Comparison of ENCODE assay signal across 17 cellular contexts in genomic region chr18:23857756-23858155, GRCh38.
A peak's percentile ranks its signal among the peaks of the same experiment; 100 is the strongest.
DNase-seq lines count a peak whose midpoint lies in the region; ATAC-seq, FAIRE-seq and TF ChIP-seq lines count a peak whose summit lies in the region.
"Had no signal": no experiment of that assay in that cellular context is flagged by ENCODE, and none has a peak within 500 bp of the region (broad histone marks: within the 10 kb centered on the region; RNA-seq: fewer than 3 reads in every experiment).

No MANE protein-coding gene starts in this region.

- H3K79me2 ChIP-seq in PC-3 (ENCODE audit: low read length), result no peaks in the 10 kb centered on the region; the same call in 1 of the 2 replicates
- no peaks in the 10 kb centered on the region for H3K79me2 ChIP-seq in endothelial cell of umbilical vein (ENCODE audit: control insufficient read depth, insufficient read depth, low read length)

- peaks cover 11% of the 10 kb centered on the region for H3F3A ChIP-seq in PC-3 (ENCODE audit: low read length, unreplicated experiment)

- in situ Hi-C loops in ACHN (cut with HindIII; ENCODE audit: low pct_ligation_motif_present, low pct_unique_long_range_greater_than_20kb, low sequenced_read_pairs), result no loop called here

- no peaks in the 10 kb centered on the region for H3K9me1 ChIP-seq in endothelial cell of umbilical vein (replicated peaks; ENCODE audit: control insufficient read depth, extremely low read depth, insufficient read depth, low read length)

- H3K27ac ChIP-seq in PC-3 (ENCODE audit: low read length), result peak overlapping the region; percentile 83
- no peak overlapping the region for H3K27ac ChIP-seq in endothelial cell of umbilical vein (ENCODE audit: insufficient read depth, low read depth, low read length)
- H3K27ac ChIP-seq in pancreas, result no peak overlapping the region
- no peak overlapping the region for H3K27ac ChIP-seq in right cardiac atrium (ENCODE audit: low read length)
- H3K27ac ChIP-seq: prostate gland had no signal

- no peak overlapping the region for H3K4me3 ChIP-seq in PC-3 (ENCODE audit: low read length)
- H3K4me3 ChIP-seq in endothelial cell of umbilical vein (replicated peaks in 1 of 3; ENCODE audit: insufficient read depth in 1 of 3, low read depth in 1 of 3, low read length in 3 of 3), result no peak overlapping the region
- H3K4me3 ChIP-seq in pancreas, result no peak overlapping the region
- H3K4me3 ChIP-seq in right cardiac atrium (ENCODE audit: low read length), result no peak overlapping the region
- H3K4me3 ChIP-seq: prostate gland had no signal

- POLR2A ChIA-PET in PC-3 (lab: Charles Lee; ENCODE audit: unreplicated experiment), result no interaction called here
- POLR2A ChIA-PET in endothelial cell of umbilical vein (lab: Charles Lee), result no interaction called here

- H3K36me3 ChIP-seq in PC-3 (ENCODE audit: low read depth, low read length), result peaks cover 51% of the 10 kb centered on the region
- H3K36me3 ChIP-seq in endothelial cell of umbilical vein (ENCODE audit: control insufficient read depth in 2 of 2, extremely low read depth in 1 of 2, insufficient read depth in 2 of 2, low read length in 2 of 2), result no peaks in the 10 kb centered on the region
- no peaks in the 10 kb centered on the region for H3K36me3 ChIP-seq in pancreas
- H3K36me3 ChIP-seq: BE2C, prostate gland had no signal

- H3K4me1 ChIP-seq in PC-3 (ENCODE audit: insufficient read depth, low read length) (peaks cover 61% of the 10 kb centered on the region), endothelial cell of umbilical vein (ENCODE audit: control insufficient read depth, extremely low read depth, insufficient read depth, low read length) (peaks cover 23% of the 10 kb centered on the region), pancreas (no peaks in the 10 kb centered on the region), right cardiac atrium (ENCODE audit: control insufficient read depth, insufficient read depth, low read length) (peaks cover 6% of the 10 kb centered on the region)
- H3K4me1 ChIP-seq: BE2C, prostate gland had no signal

- H3K27me3 ChIP-seq in PC-3 (ENCODE audit: low read length), result no peaks in the 10 kb centered on the region
- H3K27me3 ChIP-seq in endothelial cell of umbilical vein (ENCODE audit: control insufficient read depth in 2 of 2, insufficient read depth in 2 of 2, low read length in 2 of 2), result no peaks in the 10 kb centered on the region
- no peaks in the 10 kb centered on the region for H3K27me3 ChIP-seq in pancreas
- no peaks in the 10 kb centered on the region for H3K27me3 ChIP-seq in right cardiac atrium (ENCODE audit: control insufficient read depth, insufficient read depth)
- H3K27me3 ChIP-seq: BE2C had no signal

- no peak overlapping the region for H2AFZ ChIP-seq in PC-3 (ENCODE audit: low read length)
- H2AFZ ChIP-seq in endothelial cell of umbilical vein (ENCODE audit: low read depth, low read length), result no peak overlapping the region

- FAIRE-seq in endothelial cell of umbilical vein (lab: Jason Lieb, UNC) (peak; percentile 37), pancreas (lab: Jason Lieb, UNC) (no peak)
- FAIRE-seq: GM12892 had no signal

- no peak overlapping the region for H3K4me2 ChIP-seq in PC-3 (ENCODE audit: low read length)
- peak overlapping the region; percentile 19 for H3K4me2 ChIP-seq in endothelial cell of umbilical vein (ENCODE audit: insufficient read depth, low read length)

- dilution Hi-C loops in endothelial cell of umbilical vein (cut with MboI; ENCODE audit: extremely low pct_ligation_motif_present, low sequenced_read_pairs), result no loop called here

- TF ChIP-seq CTCF in PC-3 (conservative IDR thresholded peaks at IDR 0.05; ENCODE audit: low read depth, low read length) (no peak), endothelial cell of umbilical vein (IDR thresholded peaks at IDR 0.05; ENCODE audit: extremely low read depth in 1 of 2, insufficient read depth in 1 of 2, low read depth in 1 of 2, low read length in 2 of 2) (no peak), pancreas (IDR thresholded peaks at IDR 0.05) (no peak)

- BruUV-seq in PC-3 (replicated peaks; lab: Mats Ljungman, UMichigan) (no TSS peak), endothelial cell of umbilical vein (replicated peaks; lab: Mats Ljungman, UMichigan) (no TSS peak)

- DNase-seq in ELR (ENCODE audit: low read depth), result peak; percentile 72
- peak; percentile 75 for DNase-seq in PC-3
- peak; percentile 76 for DNase-seq in endothelial cell of umbilical vein (ENCODE audit: low read depth, low spot score)
- peak in 2 of 6 donors; percentile 25 to 43 for DNase-seq in pancreas
- no peak for DNase-seq in NCI-H2081 (lab: John Stamatoyannopoulos, UW)
- no peak for DNase-seq in right cardiac atrium
- no peak for DNase-seq in NCI-H2171 (lab: John Stamatoyannopoulos, UW)
- no peak for DNase-seq in ACHN
- DNase-seq: activated CD4-positive, alpha-beta T cell treated with anti-CD3 and anti-CD28 coated beads for 4 hours; activated T-cell treated with anti-CD3 and anti-CD28 coated beads, Interleukin-2, amount 50 U/mL, for 48 hours; amygdala; BE2C; NCI-H1048; NCI-H524; T-helper 2 cell had no signal

- ATAC-seq in PC-3 (peak; percentile 39), pancreas (peak in 3 of 4 donors; percentile 56 to 76 (median 75)), right cardiac atrium (no peak)

- CTCF ChIA-PET in PC-3 (lab: Charles Lee), result interaction anchor here (0.6 kb wide), 1 partner anchor 1012 kb away, joined by 3 read pairs; no protein-coding TSS in a partner anchor
- CTCF ChIA-PET in endothelial cell of umbilical vein (lab: Charles Lee), result no interaction called here

- peak overlapping the region; percentile 36; the same call in 1 of the 2 replicates for H3K9ac ChIP-seq in PC-3 (ENCODE audit: low read length)
- no peak overlapping the region for H3K9ac ChIP-seq in endothelial cell of umbilical vein (replicated peaks; ENCODE audit: extremely low read depth, insufficient read depth, low read length)

- H3K9me3 ChIP-seq in PC-3 (ENCODE audit: low read length) (no peaks in the 10 kb centered on the region), endothelial cell of umbilical vein (replicated peaks; ENCODE audit: control insufficient read depth, insufficient read depth, low read length) (no peaks in the 10 kb centered on the region), pancreas (no peaks in the 10 kb centered on the region), right cardiac atrium (ENCODE audit: control insufficient read depth, low read length) (no peaks in the 10 kb centered on the region)
- H3K9me3 ChIP-seq: BE2C, prostate gland had no signal

- H3K9me2 ChIP-seq in PC-3 (replicated peaks; ENCODE audit: low read length), result no peaks in the 10 kb centered on the region

- H4K20me1 ChIP-seq in PC-3 (ENCODE audit: low read length) (no peaks in the 10 kb centered on the region), endothelial cell of umbilical vein (replicated peaks; ENCODE audit: control insufficient read depth, extremely low read depth, insufficient read depth, low read length) (no peaks in the 10 kb centered on the region)

- TF ChIP-seq POLR2A in endothelial cell of umbilical vein (IDR thresholded peaks at IDR 0.05; ENCODE audit: low read depth, low read length), result no peak

- 50 to 71% methylated on average over 9 of the region's 9 CpGs for WGBS in pancreas, 2 donors
- 80% methylated on average over 9 of the region's 9 CpGs for WGBS in right cardiac atrium

- intact Hi-C loops in PC-3 (cut with micrococcal nuclease) (no loop called here), endothelial cell of umbilical vein (cut with micrococcal nuclease) (no loop called here), pancreas (cut with DNase I) (no loop called here), right cardiac atrium (cut with DNase I) (no loop called here)

TF ChIP-seq in endothelial cell of umbilical vein, 7 proteins besides CTCF, POLR2A, EP300 and RAD21:
- no peak for TF ChIP-seq GATA2 (IDR thresholded peaks at IDR 0.05; ENCODE audit: insufficient read depth, insufficient read length, low read depth, low read length)
- TF ChIP-seq MYC (IDR thresholded peaks at IDR 0.05; ENCODE audit: low read depth, low read length), result no peak
- TF ChIP-seq EZH2 (IDR thresholded peaks at IDR 0.05; ENCODE audit: borderline replicate concordance, low read depth, low read length, severe bottlenecking), result no peak
- no peak for TF ChIP-seq MAX (IDR thresholded peaks at IDR 0.05; ENCODE audit: insufficient read depth, insufficient read length)
- TF ChIP-seq JUN (IDR thresholded peaks at IDR 0.05; ENCODE audit: borderline replicate concordance, insufficient read depth, insufficient read length, low read depth), result no peak
- no peak for TF ChIP-seq FOS (IDR thresholded peaks at IDR 0.05; ENCODE audit: borderline replicate concordance, insufficient read depth, low read length)
- no peak for TF ChIP-seq POLR2AphosphoS5 (IDR thresholded peaks at IDR 0.05; ENCODE audit: insufficient read depth, low read depth, low read length)

Comparison
In these comparisons a context has a peak if more than half of its experiments do, and no peak if none do; other contexts are left out.
1. DNase-seq: peak in ELR (single experiment), PC-3 (single experiment) and endothelial cell of umbilical vein (single experiment); none in NCI-H2081 (0 of 2), right cardiac atrium (0 of 3), NCI-H2171 (single experiment) and ACHN (single experiment).
2. ATAC-seq: peak in PC-3 (single experiment) and pancreas (3 of 4); none in right cardiac atrium (0 of 2).